In genomic region chr11:63974259-63975143, GRCh38 we compare ENCODE assay signal across 1 cellular context.
TF ChIP-seq lines count a peak whose summit lies in the region.

COX8A (plus strand) TSS chr11:63974620; CDS start chr11:63974681, 61 bp downstream.

TF ChIP-seq in K562, 482 proteins besides CTCF, POLR2A, EP300 and RAD21 (continued from another document and continues in another):
- TF ChIP-seq RNF219 (CRISPR knock-in tag; IDR thresholded peaks at IDR 0.05) (no peak), KLF13 (tag; IDR thresholded peaks at IDR 0.05; ENCODE audit: borderline replicate concordance, low read depth) (peak; percentile 20; the same call in 1 of the 2 replicates), EWSR1 (IDR thresholded peaks at IDR 0.05; ENCODE audit: borderline replicate concordance, low read depth, partially characterized antibody) (no peak), ZNF347 (CRISPR knock-in tag; IDR thresholded peaks at IDR 0.05; ENCODE audit: low read depth) (no peak), TSC22D4 (tag; IDR thresholded peaks at IDR 0.05) (no peak), ETS2 (tag; IDR thresholded peaks at IDR 0.05; ENCODE audit: borderline replicate concordance, poor library complexity, severe bottlenecking) (no peak), ZNF212 (CRISPR knock-in tag; IDR thresholded peaks at IDR 0.05) (no peak), PRDM10 (IDR thresholded peaks at IDR 0.05; ENCODE audit: partially characterized antibody) (no peak), KLF1 (tag; IDR thresholded peaks at IDR 0.05) (no peak), E2F1 (CRISPR knock-in tag; IDR thresholded peaks at IDR 0.05) (peak; percentile 97), SMARCA5 (IDR thresholded peaks at IDR 0.05) (no peak), PBX2 (CRISPR knock-in tag; IDR thresholded peaks at IDR 0.05; ENCODE audit: low read depth) (peak; percentile 46; the same call in 1 of the 2 replicates), PBX2 (tag; conservative IDR thresholded peaks at IDR 0.05; ENCODE audit: low read depth) (peak; percentile 94), NR2F6 (CRISPR knock-in tag; IDR thresholded peaks at IDR 0.05) (no peak), ZNF586 (CRISPR knock-in tag; conservative IDR thresholded peaks at IDR 0.05) (no peak), RAD51 (IDR thresholded peaks at IDR 0.05; ENCODE audit: borderline replicate concordance, low read depth) (0 out of 2 replicates have a peak, but pooled peaks have one; percentile 7), MCM3 (IDR thresholded peaks at IDR 0.05) (no peak), ZSCAN29 (IDR thresholded peaks at IDR 0.05) (no peak), MLX (CRISPR knock-in tag; conservative IDR thresholded peaks at IDR 0.05) (no peak), ZHX1 (conservative IDR thresholded peaks at IDR 0.05; ENCODE audit: low read length) (no peak), CBFA2T3 (IDR thresholded peaks at IDR 0.05) (0 out of 2 replicates have a peak, but pooled peaks have one; percentile 21), TSHZ1 (CRISPR knock-in tag; IDR thresholded peaks at IDR 0.05) (no peak), SLC30A9 (CRISPR knock-in tag; IDR thresholded peaks at IDR 0.05) (no peak), ZNF644 (tag; IDR thresholded peaks at IDR 0.05; ENCODE audit: low read depth) (no peak), ELK1 (CRISPR knock-in tag; IDR thresholded peaks at IDR 0.05) (no peak), ZBTB7A (IDR thresholded peaks at IDR 0.05; ENCODE audit: borderline replicate concordance, control insufficient read depth, low read depth, low read length) (peak; percentile 79; the same call in 1 of the 2 replicates), ZNF280B (CRISPR knock-in tag; IDR thresholded peaks at IDR 0.05) (no peak), PHF20 (IDR thresholded peaks at IDR 0.05; ENCODE audit: partially characterized antibody) (peak; percentile 91), MTA3 (IDR thresholded peaks at IDR 0.05; ENCODE audit: borderline replicate concordance) (0 out of 2 replicates have a peak, but pooled peaks have one; percentile 82)
